ENCODE assay signal across 20 cellular contexts in genomic region chr19:48346161-48346560, GRCh38. TPM values are rescaled to one million over a fixed set of nuclear protein-coding genes. Genes with fewer than 3 reads are reported as not detected.
A peak's percentile ranks its signal among the peaks of the same experiment; 100 is the strongest.
DNase-seq lines count a peak whose midpoint lies in the region; ATAC-seq, FAIRE-seq and TF ChIP-seq lines count a peak whose summit lies in the region.
"Had no signal": no experiment of that assay in that cellular context is flagged by ENCODE, and none has a peak within 500 bp of the region (broad histone marks: within the 10 kb centered on the region; RNA-seq: fewer than 3 reads in every experiment).

No MANE protein-coding gene starts in this region.

- H3K36me3 ChIP-seq in K562 (ENCODE audit: control insufficient read depth, insufficient read depth, low read length): peaks cover 4% of the 10 kb centered on the region; the same call in 2 of the 3 replicates
- H3K36me3 ChIP-seq: BLaER1 treated with 17β-estradiol and CSF1 and Interleukin-3, amounts not matched to agents 10 nM and 100 nM had no signal

- no peak for TF ChIP-seq CTCF in K562 (IDR thresholded peaks at IDR 0.05 in 2 of 3, conservative IDR thresholded peaks at IDR 0.05 in 1 of 3; ENCODE audit: insufficient read depth in 2 of 3, low read depth in 1 of 3, low read length in 3 of 3)

- H3K4me3 Mint-ChIP-seq in activated naive CD4-positive, alpha-beta T cell treated with anti-CD3 and anti-CD28 coated beads for 36 hours: no peak overlapping the region
- no peak overlapping the region for H3K4me3 Mint-ChIP-seq in memory B cell
- H3K4me3 Mint-ChIP-seq: CD4-positive, CD25-positive, alpha-beta regulatory T cell; H9 had no signal

- no peak for FAIRE-seq in K562 (lab: Jason Lieb, UNC)
- FAIRE-seq: GM12878, GM18507 had no signal

- CTCF ChIA-PET in activated naive CD4-positive, alpha-beta T cell treated with anti-CD3 and anti-CD28 coated beads for 36 hours (lab: Charles Lee): no interaction called here
- CTCF ChIA-PET in K562 (lab: Yijun Ruan, JAX; ENCODE audit: low intra/inter-chr PET ratio): no interaction called here

- H3K79me2 ChIP-seq in K562 (ENCODE audit: control insufficient read depth, insufficient read depth, low read length): no peaks in the 10 kb centered on the region

- H3K9me3 ChIP-seq in K562 (replicated peaks; ENCODE audit: control insufficient read depth, insufficient read depth, low read depth, low read length): no peaks in the 10 kb centered on the region
- H3K9me3 ChIP-seq: BLaER1 treated with 17β-estradiol and CSF1 and Interleukin-3, amounts not matched to agents 10 nM and 100 nM had no signal

- H3K27ac ChIP-seq in K562 (ENCODE audit: extremely low read depth, low read depth, low read length): no peak overlapping the region
- H3K27ac ChIP-seq: BLaER1 treated with 17β-estradiol and CSF1 and Interleukin-3, amounts not matched to agents 10 nM and 100 nM had no signal

- H3K9me1 ChIP-seq in K562 (ENCODE audit: control insufficient read depth, insufficient read depth, low read length): no peaks in the 10 kb centered on the region

- H3K9me3 Mint-ChIP-seq in activated naive CD4-positive, alpha-beta T cell treated with anti-CD3 and anti-CD28 coated beads, Interleukin-2, amount 50 U/mL, for 72 hours: no peaks in the 10 kb centered on the region
- H3K9me3 Mint-ChIP-seq in activated naive CD4-positive, alpha-beta T cell treated with anti-CD3 and anti-CD28 coated beads for 36 hours: no peaks in the 10 kb centered on the region
- no peaks in the 10 kb centered on the region for H3K9me3 Mint-ChIP-seq in memory B cell
- H3K9me3 Mint-ChIP-seq: CD4-positive, CD25-positive, alpha-beta regulatory T cell; H9 had no signal

- H3K27ac Mint-ChIP-seq in activated naive CD4-positive, alpha-beta T cell treated with anti-CD3 and anti-CD28 coated beads, Interleukin-2, amount 50 U/mL, for 72 hours: peak overlapping the region; percentile 3 to 56
- no peak overlapping the region for H3K27ac Mint-ChIP-seq in activated naive CD4-positive, alpha-beta T cell treated with anti-CD3 and anti-CD28 coated beads for 36 hours
- H3K27ac Mint-ChIP-seq in memory B cell: peak overlapping the region; percentile 10
- H3K27ac Mint-ChIP-seq: CD4-positive, CD25-positive, alpha-beta regulatory T cell; H9 had no signal

- DNase-seq in activated naive CD4-positive, alpha-beta T cell treated with anti-CD3 and anti-CD28 coated beads, Interleukin-2, amount 50 U/mL, for 72 hours (ENCODE audit: low spot score in 2 of 2): no peak
- no peak for DNase-seq in activated naive CD4-positive, alpha-beta T cell treated with anti-CD3 and anti-CD28 coated beads for 36 hours
- no peak for DNase-seq in K562 (ENCODE audit: extremely low read depth in 1 of 4, low spot score in 3 of 4)
- no peak for DNase-seq in memory B cell (ENCODE audit: low spot score in 2 of 2)
- no peak for DNase-seq in NCI-H1105 (lab: John Stamatoyannopoulos, UW)
- DNase-seq in NCI-H2081 treated with DMSO at 0.1 percent for 48 hours (lab: John Stamatoyannopoulos, UW): no peak
- no peak for DNase-seq in stimulated activated CD4-positive, alpha-beta T cell treated with anti-CD3 and anti-CD28 coated beads, Interleukin-4, amount 100 ng/mL, for 24 hours
- DNase-seq: ACHN; Calu3; CD4-positive, CD25-positive, alpha-beta regulatory T cell; DMS 273 treated with DMSO at 0.1 percent for 48 hours; DMS79; GOT3; H9; IMR-90 had no signal

- H3K36me3 Mint-ChIP-seq in activated naive CD4-positive, alpha-beta T cell treated with anti-CD3 and anti-CD28 coated beads, Interleukin-2, amount 50 U/mL, for 72 hours: no peaks in the 10 kb centered on the region
- peaks cover 3% of the 10 kb centered on the region for H3K36me3 Mint-ChIP-seq in activated naive CD4-positive, alpha-beta T cell treated with anti-CD3 and anti-CD28 coated beads for 36 hours (ENCODE audit: low read depth)
- H3K36me3 Mint-ChIP-seq in memory B cell: peaks cover 9% of the 10 kb centered on the region

- no peaks in the 10 kb centered on the region for H3K4me1 Mint-ChIP-seq in activated naive CD4-positive, alpha-beta T cell treated with anti-CD3 and anti-CD28 coated beads for 36 hours (ENCODE audit: low read depth)
- peaks cover 5% of the 10 kb centered on the region for H3K4me1 Mint-ChIP-seq in memory B cell

- H4K20me1 ChIP-seq in K562 (replicated peaks; ENCODE audit: control insufficient read depth, insufficient read depth, low read length): no peaks in the 10 kb centered on the region
- H4K20me1 ChIP-seq: BLaER1 treated with 17β-estradiol and CSF1 and Interleukin-3, amounts not matched to agents 10 nM and 100 nM had no signal

- no peak overlapping the region for H3K4me2 ChIP-seq in K562 (ENCODE audit: insufficient read depth, low read length)
- H3K4me2 ChIP-seq: BLaER1 treated with 17β-estradiol and CSF1 and Interleukin-3, amounts not matched to agents 10 nM and 100 nM had no signal

- ATAC-seq in activated naive CD4-positive, alpha-beta T cell treated with anti-CD3 and anti-CD28 coated beads, Interleukin-2, amount 50 U/mL, for 72 hours: no peak
- ATAC-seq in K562: no peak
- ATAC-seq in memory B cell (ENCODE audit: low read depth): no peak
- ATAC-seq: GM12878 had no signal

- TF ChIP-seq POLR2A in K562 (conservative IDR thresholded peaks at IDR 0.05): no peak

- intact Hi-C loops in activated naive CD4-positive, alpha-beta T cell treated with anti-CD3 and anti-CD28 coated beads for 36 hours (cut with micrococcal nuclease): no loop called here
- intact Hi-C loops in K562 (cut with micrococcal nuclease): no loop called here

- no peak for TF ChIP-seq RAD21 in K562 (CRISPR knock-in tag; conservative IDR thresholded peaks at IDR 0.05 in 1 of 2, IDR thresholded peaks at IDR 0.05 in 1 of 2)

- no peaks in the 10 kb centered on the region for H3K27me3 Mint-ChIP-seq in activated naive CD4-positive, alpha-beta T cell treated with anti-CD3 and anti-CD28 coated beads for 36 hours (ENCODE audit: low read depth)
- no peaks in the 10 kb centered on the region for H3K27me3 Mint-ChIP-seq in memory B cell
- H3K27me3 Mint-ChIP-seq: CD4-positive, CD25-positive, alpha-beta regulatory T cell had no signal

- no peaks in the 10 kb centered on the region for H3K27me3 ChIP-seq in K562 (ENCODE audit: control insufficient read depth in 2 of 2, insufficient read depth in 2 of 2, low read length in 2 of 2)
- H3K27me3 ChIP-seq: BLaER1 treated with 17β-estradiol and CSF1 and Interleukin-3, amounts not matched to agents 10 nM and 100 nM had no signal

- no peak overlapping the region for H2AFZ ChIP-seq in K562 (ENCODE audit: low read depth, low read length)

- POLR2A ChIA-PET in K562 (lab: Yijun Ruan, JAX): no interaction called here

- 13% methylated on average over 2 of the region's 2 CpGs for WGBS in K562 (ENCODE audit: insufficient coverage, low coverage, missing lambda C conversion rate)

- H3K4me1 ChIP-seq in K562 (replicated peaks in 1 of 2; ENCODE audit: control insufficient read depth in 2 of 2, insufficient read depth in 2 of 2, low read length in 2 of 2): peaks cover 0 to 14% of the 10 kb centered on the region in 2 experiments; a peak in 3 of 5 replicates

- TF ChIP-seq EP300 in K562 (IDR thresholded peaks at IDR 0.05; ENCODE audit: low read length): no peak

- no peak overlapping the region for H3K4me3 ChIP-seq in K562
- H3K4me3 ChIP-seq: BLaER1 treated with 17β-estradiol and CSF1 and Interleukin-3, amounts not matched to agents 10 nM and 100 nM; GM12878 had no signal

- in situ Hi-C loops in K562 (cut with MboI): loop anchor here (5.0 kb wide), 1 partner anchor 44 kb away; no protein-coding TSS in a partner anchor

- H3K9ac ChIP-seq in K562 (ENCODE audit: insufficient read depth in 1 of 2, low read depth in 2 of 2, low read length in 2 of 2): no peak overlapping the region

- no TSS peak for BruUV-seq in K562 (replicated peaks; lab: Mats Ljungman, UMichigan)

RNA-seq across cellular contexts. Expression of gene TMEM143, which starts 17.6 kb away (rescaled TPM):
- total RNA-seq in activated naive CD4-positive, alpha-beta T cell treated with anti-CD3 and anti-CD28 coated beads, Interleukin-2, amount 50 U/mL, for 72 hours: 10 to 100 TPM; 24.1 to 48.1 TPM
- 10 to 100 TPM; 23.9 to 24.1 TPM for total RNA-seq in activated naive CD4-positive, alpha-beta T cell treated with anti-CD3 and anti-CD28 coated beads for 36 hours
- 29.3 and 59.3 TPM in 2 replicates for total RNA-seq in K562 (2011; cell fraction: chromatin; rRNA removed; ENCODE audit: low replicate concordance)
- 38.5 and 49.2 TPM in 2 replicates for total RNA-seq in K562 (2011; cell fraction: nucleolus; rRNA removed)
- 33.1 and 37.4 TPM in 2 replicates for total RNA-seq in K562 (2011; cell fraction: nucleoplasm; rRNA removed)
- total RNA-seq in K562 (2014; rRNA removed): 2.3 and 5.1 TPM in 2 replicates
- total RNA-seq in K562 (2014; rRNA removed; fragmentation: Illumina TruSeq; extraction: Trizol): 0.96 and 1.9 TPM in 2 replicates
- total RNA-seq in K562 (2015; rRNA removed; fragmentation: Illumina TruSeq; extraction: Trizol): 2.5 and 4.3 TPM in 2 replicates
- 7.9 and 8.8 TPM in 2 replicates for total RNA-seq in K562 (2021)
- polyA plus RNA-seq in K562 (2011; rRNA removed): 6.6 and 12.4 TPM in 2 replicates
- polyA plus RNA-seq in K562 (2011; cell fraction: cytosol; rRNA removed): 9.7 and 10.7 TPM in 2 replicates
- 52.1 and 58.7 TPM in 2 replicates for polyA plus RNA-seq in K562 (2011; cell fraction: nucleus; rRNA removed)
- 5.2 and 12.0 TPM in 2 replicates for polyA plus RNA-seq in K562 (2012)
- polyA plus RNA-seq in K562 (2014; fragmentation: Illumina TruSeq; extraction: Trizol): 4.7 and 5.0 TPM in 2 replicates
- under 1 TPM; 0.66 to 0.67 TPM for polyA plus RNA-seq in K562 (2014; fragmentation: Nextera tagmentation; extraction: Ambion mirVana)
- 7.2 and 7.8 TPM in 2 replicates for polyA plus RNA-seq in K562 (2014; rRNA removed)
- 3.8 and 5.5 TPM in 2 replicates for polyA minus RNA-seq in K562 (2011; rRNA and poly(A)+ RNA removed)
- polyA minus RNA-seq in K562 (2011; cell fraction: cytosol; rRNA and poly(A)+ RNA removed): 10.0 and 12.9 TPM in 2 replicates
- polyA minus RNA-seq in K562 (2011; cell fraction: nucleus; rRNA and poly(A)+ RNA removed): 8.5 and 16.0 TPM in 2 replicates

RNA-seq across cellular contexts. Expression of gene SYNGR4, which starts 18.0 kb away (rescaled TPM):
- total RNA-seq in activated naive CD4-positive, alpha-beta T cell treated with anti-CD3 and anti-CD28 coated beads, Interleukin-2, amount 50 U/mL, for 72 hours: under 1 TPM in 1 of 2 donors, not detected in 1; 0.41 TPM
- total RNA-seq in activated naive CD4-positive, alpha-beta T cell treated with anti-CD3 and anti-CD28 coated beads for 36 hours: under 1 TPM; 0.50 to 0.52 TPM
- not detected in 2 replicates for total RNA-seq in K562 (2011; cell fraction: chromatin; rRNA removed; ENCODE audit: low replicate concordance)
- total RNA-seq in K562 (2011; cell fraction: nucleolus; rRNA removed): not detected in 2 replicates
- not detected in 2 replicates for total RNA-seq in K562 (2011; cell fraction: nucleoplasm; rRNA removed)
- not detected in 2 replicates for total RNA-seq in K562 (2014; rRNA removed)
- total RNA-seq in K562 (2014; rRNA removed; fragmentation: Illumina TruSeq; extraction: Trizol): not detected in 2 replicates
- not detected in 2 replicates for total RNA-seq in K562 (2015; rRNA removed; fragmentation: Illumina TruSeq; extraction: Trizol)
- total RNA-seq in K562 (2021): not detected in 2 replicates
- polyA plus RNA-seq in K562 (2011; rRNA removed): 0.19 TPM in 1 of 2 replicates, not detected in the other
- polyA plus RNA-seq in K562 (2011; cell fraction: cytosol; rRNA removed): 0.07 and 0.09 TPM in 2 replicates
- polyA plus RNA-seq in K562 (2011; cell fraction: nucleus; rRNA removed): not detected in 2 replicates
- 0.22 and 0.46 TPM in 2 replicates for polyA plus RNA-seq in K562 (2012)
- polyA plus RNA-seq in K562 (2014; fragmentation: Illumina TruSeq; extraction: Trizol): 0.28 TPM in 1 of 2 replicates, not detected in the other
- polyA plus RNA-seq in K562 (2014; fragmentation: Nextera tagmentation; extraction: Ambion mirVana): under 1 TPM in 1 of 2 experiments, not detected in 1; 0.14 TPM
- polyA plus RNA-seq in K562 (2014; rRNA removed): 0.07 TPM in 1 of 2 replicates, not detected in the other
- 0.21 TPM in 2 replicates for polyA minus RNA-seq in K562 (2011; rRNA and poly(A)+ RNA removed)
- not detected in 2 replicates for polyA minus RNA-seq in K562 (2011; cell fraction: cytosol; rRNA and poly(A)+ RNA removed)
- not detected in 2 replicates for polyA minus RNA-seq in K562 (2011; cell fraction: nucleus; rRNA and poly(A)+ RNA removed)
- total RNA-seq: A172; Calu3; CD4-positive, CD25-positive, alpha-beta regulatory T cell; G401; IMR-90 had no signal
- polyA plus RNA-seq: CD4-positive, CD25-positive, alpha-beta regulatory T cell; IMR-90 had no signal

RNA-seq across cellular contexts. Expression of gene EMP3, which starts 20.8 kb away (rescaled TPM):
- 100 to 1,000 TPM in 1 of 2 donors, 10 to 100 TPM in 1; 55.4 to 211 TPM for total RNA-seq in activated naive CD4-positive, alpha-beta T cell treated with anti-CD3 and anti-CD28 coated beads, Interleukin-2, amount 50 U/mL, for 72 hours
- total RNA-seq in activated naive CD4-positive, alpha-beta T cell treated with anti-CD3 and anti-CD28 coated beads for 36 hours: 100 to 1,000 TPM; 110 to 113 TPM
- 94.2 and 300 TPM in 2 replicates for total RNA-seq in K562 (2011; cell fraction: chromatin; rRNA removed; ENCODE audit: low replicate concordance)
- total RNA-seq in K562 (2011; cell fraction: nucleolus; rRNA removed): 624 and 788 TPM in 2 replicates
- 425 and 454 TPM in 2 replicates for total RNA-seq in K562 (2011; cell fraction: nucleoplasm; rRNA removed)
- total RNA-seq in K562 (2014; rRNA removed): 137 and 194 TPM in 2 replicates
- 184 and 204 TPM in 2 replicates for total RNA-seq in K562 (2014; rRNA removed; fragmentation: Illumina TruSeq; extraction: Trizol)
- total RNA-seq in K562 (2015; rRNA removed; fragmentation: Illumina TruSeq; extraction: Trizol): 386 and 393 TPM in 2 replicates
- total RNA-seq in K562 (2021): 296 and 321 TPM in 2 replicates
- 355 and 448 TPM in 2 replicates for polyA plus RNA-seq in K562 (2011; rRNA removed)
- 690 and 1,312 TPM in 2 replicates for polyA plus RNA-seq in K562 (2011; cell fraction: cytosol; rRNA removed)
- 177 and 267 TPM in 2 replicates for polyA plus RNA-seq in K562 (2011; cell fraction: nucleus; rRNA removed)
- polyA plus RNA-seq in K562 (2012): 325 and 506 TPM in 2 replicates
- 308 and 333 TPM in 2 replicates for polyA plus RNA-seq in K562 (2014; fragmentation: Illumina TruSeq; extraction: Trizol)
- polyA plus RNA-seq in K562 (2014; fragmentation: Nextera tagmentation; extraction: Ambion mirVana): 100 to 1,000 TPM; 123 to 227 TPM
- polyA plus RNA-seq in K562 (2014; rRNA removed): 314 and 369 TPM in 2 replicates
- 191 and 276 TPM in 2 replicates for polyA minus RNA-seq in K562 (2011; rRNA and poly(A)+ RNA removed)
- 149 and 202 TPM in 2 replicates for polyA minus RNA-seq in K562 (2011; cell fraction: cytosol; rRNA and poly(A)+ RNA removed)
- polyA minus RNA-seq in K562 (2011; cell fraction: nucleus; rRNA and poly(A)+ RNA removed): 51.7 and 64.9 TPM in 2 replicates

RNA-seq across cellular contexts. Expression of gene KDELR1, which starts 45.2 kb away (rescaled TPM):
- 100 to 1,000 TPM in 1 of 2 donors, 10 to 100 TPM in 1; 91.1 to 108 TPM for total RNA-seq in activated naive CD4-positive, alpha-beta T cell treated with anti-CD3 and anti-CD28 coated beads, Interleukin-2, amount 50 U/mL, for 72 hours
- total RNA-seq in activated naive CD4-positive, alpha-beta T cell treated with anti-CD3 and anti-CD28 coated beads for 36 hours: 10 to 100 TPM; 81.5 to 83.8 TPM
- total RNA-seq in K562 (2011; cell fraction: chromatin; rRNA removed; ENCODE audit: low replicate concordance): 108 and 202 TPM in 2 replicates
- total RNA-seq in K562 (2011; cell fraction: nucleolus; rRNA removed): 194 and 232 TPM in 2 replicates
- 218 and 234 TPM in 2 replicates for total RNA-seq in K562 (2011; cell fraction: nucleoplasm; rRNA removed)
- total RNA-seq in K562 (2014; rRNA removed) (54.2 and 66.1 TPM in 2 replicates), K562 (2014; rRNA removed; fragmentation: Illumina TruSeq; extraction: Trizol) (49.1 and 52.5 TPM in 2 replicates), K562 (2015; rRNA removed; fragmentation: Illumina TruSeq; extraction: Trizol) (58.5 and 60.6 TPM in 2 replicates), K562 (2021) (133 and 138 TPM in 2 replicates)
- polyA plus RNA-seq in K562 (2011; rRNA removed) (82.9 and 185 TPM in 2 replicates), K562 (2014; fragmentation: Illumina TruSeq; extraction: Trizol) (165 and 185 TPM in 2 replicates), K562 (2014; fragmentation: Nextera tagmentation; extraction: Ambion mirVana) (10 to 100 TPM in 1 of 2 experiments, 1 to 10 TPM in 1; 6.1 to 11.1 TPM), K562 (2014; rRNA removed) (75.0 and 76.4 TPM in 2 replicates)
- polyA plus RNA-seq in K562 (2011; cell fraction: cytosol; rRNA removed): 130 and 145 TPM in 2 replicates
- 95.0 and 123 TPM in 2 replicates for polyA plus RNA-seq in K562 (2011; cell fraction: nucleus; rRNA removed)
- polyA plus RNA-seq in K562 (2012): 104 and 182 TPM in 2 replicates
- 42.4 and 68.6 TPM in 2 replicates for polyA minus RNA-seq in K562 (2011; rRNA and poly(A)+ RNA removed)
- polyA minus RNA-seq in K562 (2011; cell fraction: cytosol; rRNA and poly(A)+ RNA removed): 60.7 and 117 TPM in 2 replicates
- polyA minus RNA-seq in K562 (2011; cell fraction: nucleus; rRNA and poly(A)+ RNA removed): 10.4 and 21.3 TPM in 2 replicates

RNA-seq across cellular contexts. Expression of gene GRIN2D, which starts 47.3 kb away (rescaled TPM):
- under 1 TPM; 0.23 to 0.45 TPM for total RNA-seq in activated naive CD4-positive, alpha-beta T cell treated with anti-CD3 and anti-CD28 coated beads, Interleukin-2, amount 50 U/mL, for 72 hours
- under 1 TPM; 0.05 to 0.07 TPM for total RNA-seq in activated naive CD4-positive, alpha-beta T cell treated with anti-CD3 and anti-CD28 coated beads for 36 hours
- 10.1 and 29.7 TPM in 2 replicates for total RNA-seq in K562 (2011; cell fraction: chromatin; rRNA removed; ENCODE audit: low replicate concordance)
- total RNA-seq in K562 (2011; cell fraction: nucleolus; rRNA removed): 20.7 and 23.5 TPM in 2 replicates
- total RNA-seq in K562 (2011; cell fraction: nucleoplasm; rRNA removed): 16.9 and 17.3 TPM in 2 replicates
- 4.7 and 5.3 TPM in 2 replicates for total RNA-seq in K562 (2014; rRNA removed)
- 0.86 and 0.98 TPM in 2 replicates for total RNA-seq in K562 (2014; rRNA removed; fragmentation: Illumina TruSeq; extraction: Trizol)
- 1.8 and 2.7 TPM in 2 replicates for total RNA-seq in K562 (2015; rRNA removed; fragmentation: Illumina TruSeq; extraction: Trizol)
- 24.7 and 31.5 TPM in 2 replicates for total RNA-seq in K562 (2021)
- polyA plus RNA-seq in K562 (2011; rRNA removed): 0.95 and 2.5 TPM in 2 replicates
- 2.4 and 3.0 TPM in 2 replicates for polyA plus RNA-seq in K562 (2011; cell fraction: cytosol; rRNA removed)
- 10.1 and 14.4 TPM in 2 replicates for polyA plus RNA-seq in K562 (2011; cell fraction: nucleus; rRNA removed)
- polyA plus RNA-seq in K562 (2012): 12.9 and 14.4 TPM in 2 replicates
- polyA plus RNA-seq in K562 (2014; fragmentation: Illumina TruSeq; extraction: Trizol): 7.5 and 12.0 TPM in 2 replicates
- under 1 TPM; 0.32 to 0.55 TPM for polyA plus RNA-seq in K562 (2014; fragmentation: Nextera tagmentation; extraction: Ambion mirVana)
- 5.3 and 5.6 TPM in 2 replicates for polyA plus RNA-seq in K562 (2014; rRNA removed)
- polyA minus RNA-seq in K562 (2011; rRNA and poly(A)+ RNA removed): 1.9 and 2.3 TPM in 2 replicates
- polyA minus RNA-seq in K562 (2011; cell fraction: cytosol; rRNA and poly(A)+ RNA removed): 15.0 and 18.7 TPM in 2 replicates
- polyA minus RNA-seq in K562 (2011; cell fraction: nucleus; rRNA and poly(A)+ RNA removed): 7.8 and 8.8 TPM in 2 replicates
- total RNA-seq: A172; Calu3; CD4-positive, CD25-positive, alpha-beta regulatory T cell had no signal
- polyA plus RNA-seq: CD4-positive, CD25-positive, alpha-beta regulatory T cell had no signal
